In genomic region chr15:46933332-46933731, GRCh38 we compare ENCODE assay signal across 26 cellular contexts.
"Had no signal": no experiment of that assay in that cellular context is flagged by ENCODE, and none has a peak within 500 bp of the region (broad histone marks: within the 10 kb centered on the region; RNA-seq: fewer than 3 reads in every experiment).

No MANE protein-coding gene starts in this region.

- H3K27ac ChIP-seq: brain microvascular endothelial cell, colonic mucosa, epithelial cell of prostate, esophagus squamous epithelium, gastroesophageal sphincter, heart right ventricle, WERI-Rb-1 had no signal

- H3K4me3 ChIP-seq: colonic mucosa, esophagus squamous epithelium, gastroesophageal sphincter, heart right ventricle had no signal

- H3K27me3 ChIP-seq: brain microvascular endothelial cell, colonic mucosa, esophagus squamous epithelium, gastroesophageal sphincter, heart right ventricle had no signal

- DNase-seq: activated B cell treated with CpG ODN at 0.5 μM for 24 hours; activated CD4-positive, alpha-beta T cell treated with anti-CD3 and anti-CD28 coated beads for 48 hours; activated CD4-positive, alpha-beta T cell treated with anti-CD3 and anti-CD28 coated beads, Interleukin-2, amount 50 U/mL, for 1 hour; activated CD4-positive, alpha-beta T cell treated with anti-CD3 and anti-CD28 coated beads, Interleukin-2, amount 50 U/mL, for 48 hours; activated CD8-positive, alpha-beta memory T cell treated with anti-CD3 and anti-CD28 coated beads for 24 hours; activated CD8-positive, alpha-beta T cell treated with anti-CD3 and anti-CD28 coated beads for 36 hours; activated effector memory CD4-positive, alpha-beta T cell treated with Interleukin-2 at 50 U/mL for 16 hours; activated gamma-delta T cell treated with Interleukin-2 at 50 U/mL for 16 hours; activated naive CD4-positive, alpha-beta T cell treated with anti-CD3 and anti-CD28 coated beads, Interleukin-2, amount 50 U/mL, for 16 hours; activated naive CD4-positive, alpha-beta T cell treated with Interleukin-2 at 50 U/mL for 16 hours; activated T-cell treated with anti-CD3 and anti-CD28 coated beads, Interleukin-2, amount 50 U/mL, for 4 hours; amniotic stem cell; anterior cingulate cortex; brain microvascular endothelial cell; colonic mucosa; effector CD8-positive, alpha-beta T cell; esophagus squamous epithelium; foreskin melanocyte; heart right ventricle; T-helper 17 cell; T1000; WERI-Rb-1 had no signal

- H3K4me1 ChIP-seq: colonic mucosa, esophagus squamous epithelium, gastroesophageal sphincter, heart right ventricle had no signal

- H3K36me3 ChIP-seq: brain microvascular endothelial cell, colonic mucosa, esophagus squamous epithelium, gastroesophageal sphincter, heart right ventricle, WERI-Rb-1 had no signal

- H3K9me3 ChIP-seq: colonic mucosa, esophagus squamous epithelium, gastroesophageal sphincter, heart right ventricle had no signal

- ATAC-seq: activated CD4-positive, CD25-positive, alpha-beta regulatory T cell treated with anti-CD3 and anti-CD28 coated beads, Interleukin-2, amount 50 U/mL, for 24 hours; activated CD8-positive, alpha-beta T cell treated with anti-CD3 and anti-CD28 coated beads for 36 hours; activated T-cell treated with anti-CD3 and anti-CD28 coated beads, Interleukin-2, amount 50 U/mL, for 4 hours; activated T-helper 17 cell treated with anti-CD3 and anti-CD28 coated beads, Interleukin-2, amount 50 U/mL, for 72 hours; gastroesophageal sphincter; heart right ventricle; T-helper 17 cell had no signal
